In the genomic region with DNA sequence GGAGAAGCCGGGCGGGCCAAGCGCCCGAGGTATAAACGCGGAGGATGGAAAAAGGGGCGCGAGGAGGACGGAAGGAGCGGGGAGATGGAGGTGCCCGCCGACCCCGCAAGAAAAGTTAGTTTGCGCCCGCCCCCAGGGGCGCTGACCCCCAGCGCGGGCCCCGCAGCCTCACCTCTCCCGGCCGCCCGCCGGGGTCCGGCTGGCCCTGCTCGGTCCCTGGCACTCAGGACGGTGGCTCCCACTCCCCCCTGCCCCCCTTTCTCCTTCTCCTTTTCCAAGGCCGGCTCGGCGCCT, we compare ENCODE assay signal across 7 cellular contexts. TPM values are rescaled to one million over a fixed set of nuclear protein-coding genes. Genes with fewer than 3 reads are reported as not detected.
DNase-seq lines count a peak whose midpoint lies in the region; ATAC-seq and TF ChIP-seq lines count a peak whose summit lies in the region.

No MANE protein-coding gene starts in this region.

- peak overlapping the region; percentile 68 for H3K9ac ChIP-seq in iPS-18a (ENCODE audit: low read length)
- H3K9ac ChIP-seq in subcutaneous abdominal adipose tissue (ENCODE audit: low read length in 5 of 5): peak overlapping the region in 4 of 5 donors; percentile 64 to 93 (median 86)

- no peaks in the 10 kb centered on the region for H3K27me3 ChIP-seq in iPS-18a (ENCODE audit: control insufficient read depth, insufficient read depth, low read length)
- H3K27me3 ChIP-seq in subcutaneous abdominal adipose tissue (ENCODE audit: control insufficient read depth in 5 of 5, insufficient read depth in 4 of 5, low read length in 5 of 5): no peaks in the 10 kb centered on the region

- H3K4me3 Mint-ChIP-seq in activated CD4-positive, alpha-beta memory T cell treated with anti-CD3 and anti-CD28 coated beads for 36 hours: peak overlapping the region; percentile 53

- no peak overlapping the region for H3K27ac ChIP-seq in iPS-18a (ENCODE audit: low read length)
- peak overlapping the region; percentile 79 for H3K27ac ChIP-seq in subcutaneous abdominal adipose tissue (ENCODE audit: low read depth, low read length)

- CTCF ChIA-PET in activated CD4-positive, alpha-beta memory T cell treated with anti-CD3 and anti-CD28 coated beads for 36 hours (lab: Charles Lee): no interaction called here

- H3K4me3 ChIP-seq in HFF-Myc (replicated peaks; ENCODE audit: low read depth, low read length) (peak overlapping the region; percentile 79), iPS-18a (ENCODE audit: low read length) (peak overlapping the region; percentile 87), subcutaneous abdominal adipose tissue (ENCODE audit: low read depth in 1 of 5, low read length in 5 of 5) (peak overlapping the region in 4 of 5 donors; percentile 78 to 92 (median 82))

- peaks cover 15% of the 10 kb centered on the region for H3K36me3 Mint-ChIP-seq in activated CD4-positive, alpha-beta memory T cell treated with anti-CD3 and anti-CD28 coated beads for 36 hours

- peaks cover 4% of the 10 kb centered on the region for H3K27me3 Mint-ChIP-seq in activated CD4-positive, alpha-beta memory T cell treated with anti-CD3 and anti-CD28 coated beads for 36 hours

- peaks cover 17% of the 10 kb centered on the region for H3K4me1 Mint-ChIP-seq in activated CD4-positive, alpha-beta memory T cell treated with anti-CD3 and anti-CD28 coated beads for 36 hours (ENCODE audit: low read depth)

- H3K36me3 ChIP-seq in iPS-18a (ENCODE audit: control insufficient read depth, low read depth, low read length) (peaks cover 7% of the 10 kb centered on the region), subcutaneous abdominal adipose tissue (ENCODE audit: control insufficient read depth in 5 of 5, insufficient read depth in 5 of 5, low read length in 5 of 5) (peaks cover 0 to 19% (median 9%) of the 10 kb centered on the region in 5 donors)

- H3K4me1 ChIP-seq in iPS-18a (ENCODE audit: control insufficient read depth, low read depth, low read length) (peaks cover 3% of the 10 kb centered on the region), subcutaneous abdominal adipose tissue (ENCODE audit: control insufficient read depth in 5 of 5, insufficient read depth in 5 of 5, low read length in 5 of 5) (peaks cover 5 to 70% (median 55%) of the 10 kb centered on the region in 5 donors)

- intact Hi-C loops in activated CD4-positive, alpha-beta memory T cell treated with anti-CD3 and anti-CD28 coated beads for 36 hours (cut with micrococcal nuclease): loop anchor here (5.0 kb wide), 2 partner anchors 228 to 243 kb away; a partner anchor contains a TSS

- no peak for ATAC-seq in GM19023 (IDR thresholded peaks at IDR 0.05; ENCODE audit: unreplicated experiment)

- DNase-seq in HFF-Myc (ENCODE audit: extremely low read depth, low read depth) (no peak), retina (no peak), NCI-H510A (lab: John Stamatoyannopoulos, UW) (no peak)
- no peak for DNase-seq in activated CD4-positive, alpha-beta memory T cell treated with anti-CD3 and anti-CD28 coated beads for 36 hours

- no peak for TF ChIP-seq CTCF in HFF-Myc (IDR thresholded peaks at IDR 0.05; ENCODE audit: low read depth, low read length, missing control alignments)

- H3K9me3 Mint-ChIP-seq in activated CD4-positive, alpha-beta memory T cell treated with anti-CD3 and anti-CD28 coated beads for 36 hours: no peaks in the 10 kb centered on the region

- H3K9me3 ChIP-seq in iPS-18a (ENCODE audit: control insufficient read depth, low read depth, low read length) (no peaks in the 10 kb centered on the region), subcutaneous abdominal adipose tissue (ENCODE audit: control insufficient read depth in 5 of 5, low read length in 5 of 5) (no peaks in the 10 kb centered on the region)

- H3K27ac Mint-ChIP-seq in activated CD4-positive, alpha-beta memory T cell treated with anti-CD3 and anti-CD28 coated beads for 36 hours: no peak overlapping the region

- POLR2A ChIA-PET in activated CD4-positive, alpha-beta memory T cell treated with anti-CD3 and anti-CD28 coated beads for 36 hours (lab: Charles Lee): no interaction called here

RNA-seq across cellular contexts. Expression of a gene that starts 0.2 kb away (rescaled TPM):
- 1 to 10 TPM; 4.7 to 5.3 TPM for total RNA-seq in activated CD4-positive, alpha-beta memory T cell treated with anti-CD3 and anti-CD28 coated beads for 36 hours

RNA-seq across cellular contexts. Expression of a gene that starts 1.2 kb away (rescaled TPM):
- 10 to 100 TPM; 34.9 to 39.7 TPM for total RNA-seq in activated CD4-positive, alpha-beta memory T cell treated with anti-CD3 and anti-CD28 coated beads for 36 hours

RNA-seq across cellular contexts. Expression of a gene that starts 10.3 kb away (rescaled TPM):
- 10 to 100 TPM; 15.6 to 17.1 TPM for total RNA-seq in activated CD4-positive, alpha-beta memory T cell treated with anti-CD3 and anti-CD28 coated beads for 36 hours

RNA-seq across cellular contexts. Expression of a gene that starts 58.7 kb away (rescaled TPM):
- total RNA-seq in activated CD4-positive, alpha-beta memory T cell treated with anti-CD3 and anti-CD28 coated beads for 36 hours: 10 to 100 TPM; 51.4 to 53.0 TPM
